8 cellular contexts compared by ENCODE assay signal in genomic region chr20:25987073-25987927, GRCh38.
DNase-seq lines count a peak whose midpoint lies in the region; ATAC-seq, FAIRE-seq and TF ChIP-seq lines count a peak whose summit lies in the region.

No MANE protein-coding gene starts in this region.

- H3K9me3 ChIP-seq in BLaER1 treated with 17β-estradiol and CSF1 and Interleukin-3, amounts not matched to agents 10 nM and 100 nM (replicated peaks in 1 of 11) = 0 out of 22 replicates have a peak, but pooled peaks cover 0 to 5% (median 0%) of the 10 kb centered on the region in 11 experiments
- H3K9me3 ChIP-seq in colonic mucosa = no peaks in the 10 kb centered on the region
- H3K9me3 ChIP-seq in mononuclear cell (ENCODE audit: low read depth, low read length) = no peaks in the 10 kb centered on the region

- H3K4me3 ChIP-seq in BLaER1 treated with 17β-estradiol and CSF1 and Interleukin-3, amounts not matched to agents 10 nM and 100 nM = peak overlapping the region; percentile 31 to 61 (median 48); a peak in 16 of 20 replicates
- H3K4me3 ChIP-seq in colonic mucosa (peak overlapping the region; percentile 25), mononuclear cell (ENCODE audit: low read length) (peak overlapping the region; percentile 15)

- no peaks in the 10 kb centered on the region for H3K36me3 ChIP-seq in BLaER1 treated with 17β-estradiol and CSF1 and Interleukin-3, amounts not matched to agents 10 nM and 100 nM
- no peaks in the 10 kb centered on the region for H3K36me3 ChIP-seq in colonic mucosa

- intact Hi-C loops in colonic mucosa (cut with DNase I) = no loop called here

- peak overlapping the region; percentile 42 to 74 (median 56) for H3K4me2 ChIP-seq in BLaER1 treated with 17β-estradiol and CSF1 and Interleukin-3, amounts not matched to agents 10 nM and 100 nM

- no peaks in the 10 kb centered on the region for H3K27me3 ChIP-seq in BLaER1 treated with 17β-estradiol and CSF1 and Interleukin-3, amounts not matched to agents 10 nM and 100 nM
- H3K27me3 ChIP-seq in colonic mucosa (no peaks in the 10 kb centered on the region), mononuclear cell (ENCODE audit: insufficient read depth, low read length) (no peaks in the 10 kb centered on the region)

- H3K27ac ChIP-seq in BLaER1 treated with 17β-estradiol and CSF1 and Interleukin-3, amounts not matched to agents 10 nM and 100 nM = no peak overlapping the region
- H3K27ac ChIP-seq in colonic mucosa = no peak overlapping the region

- ATAC-seq in GM19452 (IDR thresholded peaks at IDR 0.05; ENCODE audit: unreplicated experiment) = peak; percentile 88

- peak overlapping the region in 2 of 11 experiments; percentile 17 to 35; a peak in 1 of 22 replicates for H3K9ac ChIP-seq in BLaER1 treated with 17β-estradiol and CSF1 and Interleukin-3, amounts not matched to agents 10 nM and 100 nM
- H3K9ac ChIP-seq in colonic mucosa (ENCODE audit: low read depth in 2 of 2, low read length in 2 of 2) = no peak overlapping the region

- H3K4me1 ChIP-seq in BLaER1 treated with 17β-estradiol and CSF1 and Interleukin-3, amounts not matched to agents 10 nM and 100 nM = no peaks in the 10 kb centered on the region
- H3K4me1 ChIP-seq in colonic mucosa (no peaks in the 10 kb centered on the region), mononuclear cell (ENCODE audit: insufficient read depth, low read length) (no peaks in the 10 kb centered on the region)

- DNase-seq in HTR-8/SVneo (ENCODE audit: insufficient read length, low spot score) (no peak), colonic mucosa (peak; percentile 51), LoVo (ENCODE audit: low spot score) (no peak)
- DNase-seq in activated CD4-positive, alpha-beta T cell treated with anti-CD3 and anti-CD28 coated beads for 1 hour = peak; percentile 55
- peak; percentile 31 to 83 (median 46) for DNase-seq in stimulated activated naive CD4-positive, alpha-beta T cell (lab: John Stamatoyannopoulos, UW)

- peak; percentile 75 for FAIRE-seq in HTR-8/SVneo (lab: Jason Lieb, UNC)

- no peaks in the 10 kb centered on the region for H4K20me1 ChIP-seq in BLaER1 treated with 17β-estradiol and CSF1 and Interleukin-3, amounts not matched to agents 10 nM and 100 nM

- TF ChIP-seq CTCF in colonic mucosa (IDR thresholded peaks at IDR 0.05) = no peak

Comparison
In these comparisons a context has a peak if more than half of its experiments do, and no peak if none do; other contexts are left out.
1. DNase-seq: peak in activated CD4-positive, alpha-beta T cell treated with anti-CD3 and anti-CD28 coated beads for 1 hour (single experiment), colonic mucosa (single experiment) and stimulated activated naive CD4-positive, alpha-beta T cell (6 of 6); none in HTR-8/SVneo (single experiment) and LoVo (single experiment).
2. Peak in every context shown above with its lines, with median percentiles within 50 percentile points of each other: H3K4me3 ChIP-seq.